ENCODE assay signal across 9 cellular contexts in genomic region chr6:10510592-10511367, GRCh38. TPM values are rescaled to one million over a fixed set of nuclear protein-coding genes. Genes with fewer than 3 reads are reported as not detected.
DNase-seq lines count a peak whose midpoint lies in the region; ATAC-seq, FAIRE-seq and TF ChIP-seq lines count a peak whose summit lies in the region.
"Had no signal": no experiment of that assay in that cellular context is flagged by ENCODE, and none has a peak within 500 bp of the region (broad histone marks: within the 10 kb centered on the region; RNA-seq: fewer than 3 reads in every experiment).

No MANE protein-coding gene starts in this region.

- no peaks in the 10 kb centered on the region for H3K9me3 ChIP-seq in HAP-1
- H3K9me3 ChIP-seq in adrenal gland (replicated peaks in 1 of 3) = no peaks in the 10 kb centered on the region
- no peaks in the 10 kb centered on the region for H3K9me3 ChIP-seq in right cardiac atrium (ENCODE audit: control insufficient read depth, low read length)

- no peak overlapping the region for H3K4me3 ChIP-seq in HAP-1
- H3K4me3 ChIP-seq in adrenal gland = no peak overlapping the region
- H3K4me3 ChIP-seq in right cardiac atrium (ENCODE audit: low read length) = no peak overlapping the region
- H3K4me3 ChIP-seq in retinal pigment epithelial cell (ENCODE audit: low read length) = no peak overlapping the region

- 42 to 50% (median 47%) methylated on average over 17 of the region's 17 CpGs for WGBS in adrenal gland, 4 donors
- WGBS in right cardiac atrium = 34% methylated on average over 17 of the region's 17 CpGs

- intact Hi-C loops in adrenal gland (cut with DNase I) = no loop called here
- intact Hi-C loops in right cardiac atrium (cut with DNase I) = loop anchor here in 3 of 4 donors (5.0 to 10.0 kb wide), 2 partner anchors 182 to 184 kb away; partner anchors contain the start of genes C6orf52 (in 3 of the 3) and PAK1IP1 (in 3 of the 3)

- FAIRE-seq in RCC 7860 (lab: Jason Lieb, UNC) = no peak
- FAIRE-seq: A204.1 had no signal

- ATAC-seq in right cardiac atrium = peak; percentile 95 to 97

- no peaks in the 10 kb centered on the region for H3K36me3 ChIP-seq in HAP-1 (replicated peaks)
- no peaks in the 10 kb centered on the region for H3K36me3 ChIP-seq in adrenal gland (replicated peaks in 1 of 2)

- DNase-seq in DMS 273 (lab: John Stamatoyannopoulos, UW; ENCODE audit: unreplicated experiment) = peak; percentile 76
- DNase-seq in DMS 273 treated with DMSO at 0.1 percent for 48 hours (lab: John Stamatoyannopoulos, UW) = no peak
- peak; percentile 52 to 73 for DNase-seq in HAP-1 (ENCODE audit: low spot score in 2 of 2)
- DNase-seq in Kasumi-1 (lab: John Stamatoyannopoulos, UW) = peak; percentile 72 to 84
- peak; percentile 36 for DNase-seq in RCC 7860 (ENCODE audit: low spot score)
- peak; percentile 40 to 67 (median 52) for DNase-seq in adrenal gland
- DNase-seq in right cardiac atrium = peak; percentile 61 to 83 (median 78)
- DNase-seq in retinal pigment epithelial cell (ENCODE audit: low read depth) = peak; percentile 31

- in situ Hi-C loops in HAP-1 (cut with MboI; ENCODE audit: low sequenced_read_pairs) = loop anchor here (25.0 kb wide), 1 partner anchor 177 kb away; the partner anchor contains the start of genes C6orf52 and PAK1IP1

- H3K27me3 ChIP-seq in HAP-1 (ENCODE audit: low read depth) = no peaks in the 10 kb centered on the region
- H3K27me3 ChIP-seq in adrenal gland = no peaks in the 10 kb centered on the region
- H3K27me3 ChIP-seq in right cardiac atrium (ENCODE audit: control insufficient read depth, insufficient read depth) = no peaks in the 10 kb centered on the region

- no peak for TF ChIP-seq POLR2A in adrenal gland (IDR thresholded peaks at IDR 0.05)

- TF ChIP-seq CTCF in adrenal gland (IDR thresholded peaks at IDR 0.05) = peak; percentile 39 to 70 (median 56)
- peak; percentile 90 for TF ChIP-seq CTCF in retinal pigment epithelial cell (conservative IDR thresholded peaks at IDR 0.05; ENCODE audit: low read depth, low read length)

- H3K27ac ChIP-seq in adrenal gland (no peak overlapping the region), right cardiac atrium (ENCODE audit: low read length) (peak overlapping the region; percentile 85)

- peaks cover 7% of the 10 kb centered on the region for H3K4me1 ChIP-seq in HAP-1
- no peaks in the 10 kb centered on the region for H3K4me1 ChIP-seq in adrenal gland (replicated peaks in 1 of 2)
- no peaks in the 10 kb centered on the region for H3K4me1 ChIP-seq in right cardiac atrium (ENCODE audit: control insufficient read depth, insufficient read depth, low read length)

RNA-seq across cellular contexts. Expression of gene GCNT2, which starts 10.4 kb away (rescaled TPM):
- total RNA-seq in adrenal gland (1 to 10 TPM in 7 of 8 donors, under 1 TPM in 1; 0.87 to 4.0 (median 1.8) TPM), right cardiac atrium (10 to 100 TPM in 1 of 4 donors, 1 to 10 TPM in 3; 5.2 to 10.4 (median 7.7) TPM)
- polyA plus RNA-seq in adrenal gland (1 to 10 TPM in 1 of 3 donors, under 1 TPM in 2; 0.27 to 1.2 (median 0.56) TPM), right cardiac atrium (3.4 TPM)

Comparison
In these comparisons a context has a peak if more than half of its experiments do, and no peak if none do; other contexts are left out.
1. intact Hi-C loops: an anchor here in right cardiac atrium (5.0 to 10.0 kb wide); none called in adrenal gland.